ENCODE assay signal across 1 cellular context in the genomic region with DNA sequence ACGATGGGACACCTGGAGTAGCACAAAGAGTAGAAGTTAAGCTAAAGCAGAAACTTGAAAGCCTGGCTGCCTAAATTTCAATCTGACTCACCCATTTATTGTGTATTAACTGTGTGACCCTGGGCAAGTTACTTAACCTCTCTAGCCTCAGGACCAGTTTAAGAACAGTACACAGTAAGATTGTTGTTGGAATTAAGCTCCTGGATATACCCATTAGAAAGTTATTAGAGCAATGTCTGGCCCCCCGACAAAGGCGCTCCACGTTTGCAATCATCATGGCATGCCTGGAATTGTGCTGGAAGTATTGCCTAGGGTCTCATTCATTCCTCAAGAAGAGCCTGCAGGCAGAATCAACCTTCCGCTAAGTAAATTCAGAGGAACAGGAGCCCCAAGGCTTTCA.
TF ChIP-seq lines count a peak whose summit lies in the region.

No MANE protein-coding gene starts in this region.

TF ChIP-seq in HepG2, 621 proteins besides CTCF, POLR2A, EP300 and RAD21:
- TF ChIP-seq ZNF678 (CRISPR knock-in tag; IDR thresholded peaks at IDR 0.05), result no peak
- TF ChIP-seq HDAC1 (CRISPR knock-in tag; IDR thresholded peaks at IDR 0.05), result 0 out of 2 replicates have a peak, but pooled peaks have one; percentile 3
- no peak for TF ChIP-seq SCMH1 (CRISPR knock-in tag; IDR thresholded peaks at IDR 0.05; ENCODE audit: borderline replicate concordance)
- no peak for TF ChIP-seq ISL2 (CRISPR knock-in tag; IDR thresholded peaks at IDR 0.05)
- TF ChIP-seq RXRB (CRISPR knock-in tag; IDR thresholded peaks at IDR 0.05; ENCODE audit: borderline replicate concordance), result no peak
- TF ChIP-seq ZNF124 (CRISPR knock-in tag; IDR thresholded peaks at IDR 0.05), result 0 out of 2 replicates have a peak, but pooled peaks have one; percentile 26
- no peak for TF ChIP-seq MED13 (CRISPR knock-in tag; IDR thresholded peaks at IDR 0.05)
TF ChIP-seq in HepG2: peak in this region for 2.
